Comparison of ENCODE assay signal across 37 cellular contexts in genomic region chr2:16328521-16329190, GRCh38.
"Had no signal": no experiment of that assay in that cellular context is flagged by ENCODE, and none has a peak within 500 bp of the region (broad histone marks: within the 10 kb centered on the region; RNA-seq: fewer than 3 reads in every experiment).

No MANE protein-coding gene starts in this region.

- H3K27ac ChIP-seq: Peyer's patch, VCaP had no signal

- H3K4me3 ChIP-seq: MG63, Peyer's patch had no signal

- H3K4me1 Mint-ChIP-seq: activated B cell treated with CpG ODN at 0.5 μM for 24 hours; activated naive CD4-positive, alpha-beta T cell treated with anti-CD3 and anti-CD28 coated beads, Interleukin-2, amount 10 ng/mL, durations not matched to agents 7 days and 5 days; activated naive CD8-positive, alpha-beta T cell treated with anti-CD3 and anti-CD28 coated beads, Interleukin-2, amount 50 U/mL, for 24 hours had no signal

- H3K27ac Mint-ChIP-seq: activated B cell treated with CpG ODN at 0.5 μM for 24 hours; activated CD4-positive, alpha-beta memory T cell treated with anti-CD3 and anti-CD28 coated beads for 36 hours; activated naive CD4-positive, alpha-beta T cell treated with anti-CD3 and anti-CD28 coated beads, Interleukin-2, amount 10 ng/mL, durations not matched to agents 7 days and 5 days; activated naive CD8-positive, alpha-beta T cell; activated naive CD8-positive, alpha-beta T cell treated with anti-CD3 and anti-CD28 coated beads, Interleukin-2, amount 50 U/mL, for 24 hours; activated T-helper 1 cell treated with anti-CD3 and anti-CD28 coated beads, Interleukin-12 subunit alpha, Interleukin-12 subunit beta, Interleukin-2, Interleukin-4 antibody, amounts not matched to agents 30 ng/mL and 10 ng/mL and 1 ng/mL, durations not matched to agents 14 hours and 24 hours and 36 hours had no signal

- H3K9me3 Mint-ChIP-seq: activated B cell treated with CpG ODN at 0.5 μM for 24 hours; activated CD4-positive, alpha-beta memory T cell treated with anti-CD3 and anti-CD28 coated beads for 36 hours; activated naive CD4-positive, alpha-beta T cell treated with anti-CD3 and anti-CD28 coated beads, Interleukin-2, amount 10 ng/mL, durations not matched to agents 7 days and 5 days; activated naive CD8-positive, alpha-beta T cell treated with anti-CD3 and anti-CD28 coated beads, Interleukin-2, amount 50 U/mL, for 24 hours; activated T-cell treated with anti-CD3 and anti-CD28 coated beads, Interleukin-2, amount 50 U/mL, for 4 hours; activated T-helper 1 cell treated with anti-CD3 and anti-CD28 coated beads, Interleukin-12 subunit alpha, Interleukin-12 subunit beta, Interleukin-2, Interleukin-4 antibody, amounts not matched to agents 30 ng/mL and 10 ng/mL and 1 ng/mL, durations not matched to agents 14 hours and 24 hours and 36 hours had no signal

- ATAC-seq: activated naive CD8-positive, alpha-beta T cell treated with anti-CD3 and anti-CD28 coated beads, Interleukin-2, amount 50 U/mL, for 24 hours; activated T-cell treated with anti-CD3 and anti-CD28 coated beads, Interleukin-2, amount 50 U/mL, for 4 hours; PC-3 had no signal

- H3K4me3 Mint-ChIP-seq: activated B cell treated with CpG ODN at 0.5 μM for 24 hours; activated CD4-positive, alpha-beta memory T cell treated with anti-CD3 and anti-CD28 coated beads for 36 hours; activated naive CD4-positive, alpha-beta T cell treated with anti-CD3 and anti-CD28 coated beads, Interleukin-2, amount 10 ng/mL, durations not matched to agents 7 days and 5 days; activated naive CD8-positive, alpha-beta T cell; activated naive CD8-positive, alpha-beta T cell treated with anti-CD3 and anti-CD28 coated beads, Interleukin-2, amount 50 U/mL, for 24 hours; activated T-cell treated with anti-CD3 and anti-CD28 coated beads, Interleukin-2, amount 50 U/mL, for 4 hours; activated T-helper 1 cell treated with anti-CD3 and anti-CD28 coated beads, Interleukin-12 subunit alpha, Interleukin-12 subunit beta, Interleukin-2, Interleukin-4 antibody, amounts not matched to agents 30 ng/mL and 10 ng/mL and 1 ng/mL, durations not matched to agents 14 hours and 24 hours and 36 hours had no signal

- H3K27me3 ChIP-seq: Peyer's patch had no signal

- H3K9me3 ChIP-seq: MG63, Peyer's patch had no signal

- H3K4me1 ChIP-seq: Peyer's patch had no signal

- H3K36me3 ChIP-seq: MG63, Peyer's patch had no signal

- H3K27me3 Mint-ChIP-seq: activated CD4-positive, alpha-beta memory T cell treated with anti-CD3 and anti-CD28 coated beads for 36 hours; activated naive CD4-positive, alpha-beta T cell treated with anti-CD3 and anti-CD28 coated beads, Interleukin-2, amount 10 ng/mL, durations not matched to agents 7 days and 5 days; activated naive CD8-positive, alpha-beta T cell treated with anti-CD3 and anti-CD28 coated beads, Interleukin-2, amount 50 U/mL, for 24 hours had no signal

- H3K36me3 Mint-ChIP-seq: activated CD4-positive, alpha-beta memory T cell treated with anti-CD3 and anti-CD28 coated beads for 36 hours; activated naive CD4-positive, alpha-beta T cell treated with anti-CD3 and anti-CD28 coated beads, Interleukin-2, amount 10 ng/mL, durations not matched to agents 7 days and 5 days; activated naive CD8-positive, alpha-beta T cell; brain had no signal

- DNase-seq: activated B cell treated with CpG ODN at 0.5 μM for 24 hours; activated CD4-positive, alpha-beta memory T cell treated with anti-CD3 and anti-CD28 coated beads for 36 hours; activated CD4-positive, alpha-beta T cell treated with anti-CD3 and anti-CD28 coated beads for 4 hours; activated CD4-positive, alpha-beta T cell treated with anti-CD3 and anti-CD28 coated beads, Interleukin-2, amount 50 U/mL, for 1 hour; activated CD4-positive, CD25-positive, alpha-beta regulatory T cell treated with anti-CD3 and anti-CD28 coated beads, Interleukin-2, amount 50 U/mL, for 72 hours; activated CD8-positive, alpha-beta memory T cell treated with anti-CD3 and anti-CD28 coated beads, Interleukin-2, amount 50 U/mL, for 4 hours; activated effector memory CD4-positive, alpha-beta T cell treated with Interleukin-2 at 50 U/mL for 16 hours; activated naive CD4-positive, alpha-beta T cell treated with anti-CD3 and anti-CD28 coated beads, Interleukin-2, amount 10 ng/mL, durations not matched to agents 7 days and 5 days; activated naive CD8-positive, alpha-beta T cell treated with anti-CD3 and anti-CD28 coated beads, Interleukin-2, amount 50 U/mL, for 24 hours; activated T-cell treated with anti-CD3 and anti-CD28 coated beads for 4 hours; activated T-cell treated with anti-CD3 and anti-CD28 coated beads, Interleukin-2, amount 50 U/mL, for 4 hours; anterior cingulate cortex; central memory CD4-positive, alpha-beta T cell; Karpas-422; MG63; NCI-H1048; NCI-H1105 treated with DMSO at 0.1 percent for 48 hours; NCI-H1436; NCI-H1694; NCI-H1930; NCI-H2081 treated with DMSO at 0.1 percent for 48 hours; NCI-H226; NCI-H524 treated with DMSO at 0.1 percent for 48 hours; NCI-H748 treated with DMSO at 0.1 percent for 48 hours; NK-92 treated with Interleukin-12 subunit alpha and Interleukin-12 subunit beta, amount 100 ng/mL, for 24 hours; PC-3; Peyer's patch; RPMI8226; SIG-M5; SW 1271; T-helper 1 cell; T-helper 2 cell; T-helper 9 cell had no signal
